9 cellular contexts compared by ENCODE assay signal in the genomic region with DNA sequence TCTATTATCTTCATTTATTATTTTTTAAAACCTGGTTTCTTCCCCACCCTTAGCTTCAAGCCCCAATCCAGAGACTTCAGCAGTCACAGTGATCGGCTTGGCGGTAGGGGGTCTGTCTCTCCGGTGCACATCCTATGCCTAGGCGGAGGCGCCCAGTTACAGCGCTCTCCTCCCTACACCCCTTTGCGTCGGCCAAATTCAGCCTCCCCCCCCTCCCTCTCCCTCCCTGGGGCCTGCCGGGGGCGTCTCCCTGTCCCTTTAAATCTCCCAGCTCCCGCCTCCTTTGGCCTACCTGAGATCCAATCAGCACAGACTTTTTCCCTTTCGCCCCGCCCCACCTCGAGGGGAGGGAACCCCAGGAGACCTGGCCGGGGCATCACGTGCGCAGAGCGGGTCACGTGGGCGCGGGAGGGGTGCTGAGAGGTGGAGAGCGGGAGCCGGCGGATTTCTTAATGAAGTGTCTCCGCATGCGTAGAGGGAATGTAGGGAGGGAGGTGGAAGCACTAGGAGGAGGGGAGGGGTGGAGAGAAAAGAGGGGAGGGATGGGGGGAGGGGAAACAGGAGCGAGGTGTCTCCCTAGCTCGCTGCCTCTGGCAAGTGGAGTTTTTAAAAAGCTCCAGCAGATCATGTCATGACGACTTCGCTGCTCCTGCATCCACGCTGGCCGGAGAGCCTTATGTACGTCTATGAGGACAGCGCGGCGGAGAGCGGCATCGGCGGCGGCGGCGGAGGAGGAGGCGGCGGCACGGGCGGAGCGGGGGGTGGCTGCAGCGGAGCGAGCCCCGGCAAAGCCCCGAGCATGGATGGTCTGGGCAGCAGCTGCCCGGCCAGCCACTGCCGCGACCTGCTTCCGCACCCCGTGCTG. TPM values are rescaled to one million over a fixed set of nuclear protein-coding genes. Genes with fewer than 3 reads are reported as not detected.
DNase-seq lines count a peak whose midpoint lies in the region; ATAC-seq and TF ChIP-seq lines count a peak whose summit lies in the region.
"Had no signal": no experiment of that assay in that cellular context is flagged by ENCODE, and none has a peak within 500 bp of the region (broad histone marks: within the 10 kb centered on the region; RNA-seq: fewer than 3 reads in every experiment).

A gene with protein sequence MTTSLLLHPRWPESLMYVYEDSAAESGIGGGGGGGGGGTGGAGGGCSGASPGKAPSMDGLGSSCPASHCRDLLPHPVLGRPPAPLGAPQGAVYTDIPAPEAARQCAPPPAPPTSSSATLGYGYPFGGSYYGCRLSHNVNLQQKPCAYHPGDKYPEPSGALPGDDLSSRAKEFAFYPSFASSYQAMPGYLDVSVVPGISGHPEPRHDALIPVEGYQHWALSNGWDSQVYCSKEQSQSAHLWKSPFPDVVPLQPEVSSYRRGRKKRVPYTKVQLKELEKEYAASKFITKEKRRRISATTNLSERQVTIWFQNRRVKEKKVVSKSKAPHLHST (plus strand): TSS at position 556 of the 865 bp plus-strand sequence. CDS start 76 bp downstream, at position 632.

- H3K4me3 ChIP-seq in KMS-11 (IDR thresholded peaks at IDR 0.05; ENCODE audit: insufficient read depth, low read depth, low read length), result no peak within 1 kb of the TSS
- H3K4me3 ChIP-seq in gastroesophageal sphincter, result no peak within 1 kb of the TSS

- no peak for TF ChIP-seq EP300 in gastroesophageal sphincter (IDR thresholded peaks at IDR 0.05)

- peaks cover 76% of the 10 kb centered on the region for H3K27me3 ChIP-seq in KMS-11 (ENCODE audit: insufficient read depth, low read depth)
- H3K27me3 ChIP-seq in gastroesophageal sphincter, result peaks cover 100% of the 10 kb centered on the region

- no peak for TF ChIP-seq POLR2A in gastroesophageal sphincter (IDR thresholded peaks at IDR 0.05)

- 4% methylated on average over 11 to 19 of the region's 56 CpGs for WGBS in gastroesophageal sphincter (ENCODE audit: low coverage in 1 of 2), 2 donors

- H2AFZ ChIP-seq in KMS-11 (ENCODE audit: low read depth), result peak within 1 kb of the TSS; percentile 43; the same call in 1 of the 2 replicates

- no peak within 1 kb of the TSS for H3K9ac ChIP-seq in KMS-11

- ATAC-seq in gastroesophageal sphincter, result peak; percentile 10

- no peaks in the 10 kb centered on the region for H3K4me1 ChIP-seq in KMS-11 (ENCODE audit: low read depth, poor library complexity, severe bottlenecking)
- H3K4me1 ChIP-seq in gastroesophageal sphincter, result peaks cover 0 to 32% (median 12%) of the 10 kb centered on the region in 3 donors

- H3K9me3 ChIP-seq in gastroesophageal sphincter, result no peaks in the 10 kb centered on the region

- no peak for TF ChIP-seq CTCF in KMS-11 (conservative IDR thresholded peaks at IDR 0.05; ENCODE audit: low read depth, low read length)
- TF ChIP-seq CTCF in gastroesophageal sphincter (IDR thresholded peaks at IDR 0.05), result no peak

- H4K20me1 ChIP-seq in KMS-11 (ENCODE audit: insufficient read depth), result no peaks in the 10 kb centered on the region

- H3K27ac ChIP-seq in KMS-11, result no peak within 1 kb of the TSS
- no peak within 1 kb of the TSS for H3K27ac ChIP-seq in gastroesophageal sphincter
- H3K27ac ChIP-seq: HL-60 had no signal

- H3K79me2 ChIP-seq in KMS-11 (ENCODE audit: insufficient read depth, low read depth), result no peaks in the 10 kb centered on the region

- H3K4me2 ChIP-seq in KMS-11, result no peak within 1 kb of the TSS

- DNase-seq in DMS 273 (lab: John Stamatoyannopoulos, UW; ENCODE audit: unreplicated experiment), result peak; percentile 97
- peak; percentile 93 for DNase-seq in SW480 (ENCODE audit: low spot score)
- DNase-seq in stimulated activated CD4-positive, alpha-beta T cell treated with anti-CD3 and anti-CD28 coated beads, Interleukin-12 subunit alpha, Interleukin-12 subunit beta, amount 100 ng/mL, for 4 hours, result peak; percentile 42
- DNase-seq in HPDE6-E6E7 (ENCODE audit: extremely low spot score), result no peak
- DNase-seq in hypothalamus (lab: John Stamatoyannopoulos, UW), result no peak
- DNase-seq in DMS153 treated with DMSO at 0.1 percent for 48 hours (lab: John Stamatoyannopoulos, UW; ENCODE audit: unreplicated experiment), result no peak

- H3K36me3 ChIP-seq in KMS-11 (ENCODE audit: insufficient read depth), result no peaks in the 10 kb centered on the region
- H3K36me3 ChIP-seq in gastroesophageal sphincter, result no peaks in the 10 kb centered on the region

RNA-seq across cellular contexts. Expression of the gene that starts here (rescaled TPM):
- total RNA-seq in gastroesophageal sphincter, result not detected

Comparison
In these comparisons a context has a peak if more than half of its experiments do, and no peak if none do; other contexts are left out.
1. Peak in ATAC-seq in gastroesophageal sphincter; RNA of the gene not detected or under 1 TPM.
2. DNase-seq: peak in DMS 273 (single experiment), SW480 (single experiment) and stimulated activated CD4-positive, alpha-beta T cell treated with anti-CD3 and anti-CD28 coated beads, Interleukin-12 subunit alpha, Interleukin-12 subunit beta, amount 100 ng/mL, for 4 hours (single experiment); none in HPDE6-E6E7 (single experiment), hypothalamus (0 of 51) and DMS153 treated with DMSO at 0.1 percent for 48 hours (single experiment).